In genomic region chr12:10101042-10101579, GRCh38 we compare ENCODE assay signal across 13 cellular contexts. TPM values are rescaled to one million over a fixed set of nuclear protein-coding genes. Genes with fewer than 3 reads are reported as not detected.
DNase-seq lines count a peak whose midpoint lies in the region; ATAC-seq, FAIRE-seq and TF ChIP-seq lines count a peak whose summit lies in the region.
"Had no signal": no experiment of that assay in that cellular context is flagged by ENCODE, and none has a peak within 500 bp of the region (broad histone marks: within the 10 kb centered on the region; RNA-seq: fewer than 3 reads in every experiment).

No MANE protein-coding gene starts in this region.

- H3K9me3 ChIP-seq in RWPE2 (ENCODE audit: severe bottlenecking) (no peaks in the 10 kb centered on the region), ovary (no peaks in the 10 kb centered on the region), small intestine (ENCODE audit: control insufficient read depth, low read depth) (no peaks in the 10 kb centered on the region)

- H3K9me3 Mint-ChIP-seq in activated naive CD4-positive, alpha-beta T cell treated with anti-CD3 and anti-CD28 coated beads, Interleukin-2, amount 10 ng/mL, durations not matched to agents 7 days and 5 days: peaks cover 4% of the 10 kb centered on the region

- ATAC-seq in RWPE2 (ENCODE audit: low read depth) (peak; percentile 21; the same call in 1 of the 3 replicates), HG03108 (IDR thresholded peaks at IDR 0.05; ENCODE audit: unreplicated experiment) (no peak)

- FAIRE-seq in small intestine (lab: Jason Lieb, UNC): no peak

- H3K27me3 ChIP-seq in RWPE2 (ENCODE audit: insufficient read depth, poor library complexity, severe bottlenecking): no peaks in the 10 kb centered on the region
- no peaks in the 10 kb centered on the region for H3K27me3 ChIP-seq in ovary
- H3K27me3 ChIP-seq in small intestine (ENCODE audit: control insufficient read depth in 2 of 2, insufficient read depth in 2 of 2, low read length in 2 of 2): no peaks in the 10 kb centered on the region

- CTCF ChIA-PET in activated naive CD4-positive, alpha-beta T cell treated with anti-CD3 and anti-CD28 coated beads, Interleukin-2, amount 10 ng/mL, durations not matched to agents 7 days and 5 days (lab: Charles Lee): interaction anchor here (1.0 kb wide), 1 partner anchor 17 kb away, joined by 3 read pairs; no protein-coding TSS in a partner anchor

- H3K36me3 ChIP-seq in RWPE2 (ENCODE audit: low read depth): no peaks in the 10 kb centered on the region
- no peaks in the 10 kb centered on the region for H3K36me3 ChIP-seq in ovary
- no peaks in the 10 kb centered on the region for H3K36me3 ChIP-seq in small intestine (ENCODE audit: control insufficient read depth in 2 of 2, insufficient read depth in 2 of 2, low read length in 2 of 2)

- no peak overlapping the region for H3K4me3 Mint-ChIP-seq in activated naive CD4-positive, alpha-beta T cell treated with anti-CD3 and anti-CD28 coated beads, Interleukin-2, amount 10 ng/mL, durations not matched to agents 7 days and 5 days
- H3K4me3 Mint-ChIP-seq: activated naive CD8-positive, alpha-beta T cell treated with anti-CD3 and anti-CD28 coated beads, Interleukin-2, amount 10 ng/mL, durations not matched to agents 7 days and 5 days had no signal

- H3K4me3 ChIP-seq in RWPE2 (ENCODE audit: severe bottlenecking) (no peak overlapping the region), fibroblast of the aortic adventitia (ENCODE audit: low read depth, low read length) (no peak overlapping the region), ovary (no peak overlapping the region), small intestine (ENCODE audit: low read depth in 1 of 2, low read length in 2 of 2) (no peak overlapping the region)

- intact Hi-C loops in ovary (cut with DNase I): no loop called here

- TF ChIP-seq CTCF in C4-2B (conservative IDR thresholded peaks at IDR 0.05) (no peak), RWPE2 (IDR thresholded peaks at IDR 0.05; ENCODE audit: poor library complexity, severe bottlenecking) (no peak), fibroblast of the aortic adventitia (IDR thresholded peaks at IDR 0.05; ENCODE audit: insufficient read depth, low read length) (no peak), ovary (IDR thresholded peaks at IDR 0.05) (no peak)

- H3K36me3 Mint-ChIP-seq in activated naive CD4-positive, alpha-beta T cell treated with anti-CD3 and anti-CD28 coated beads, Interleukin-2, amount 10 ng/mL, durations not matched to agents 7 days and 5 days: no peaks in the 10 kb centered on the region

- no peak for DNase-seq in RWPE2 (ENCODE audit: low spot score)
- DNase-seq in fibroblast of the aortic adventitia (ENCODE audit: low read depth): peak; percentile 29
- DNase-seq in ovary: peak in 3 of 5 donors; percentile 30 to 48 (median 36)
- no peak for DNase-seq in activated gamma-delta T cell (lab: John Stamatoyannopoulos, UW)
- no peak for DNase-seq in small intestine
- no peak for DNase-seq in activated naive CD4-positive, alpha-beta T cell treated with anti-CD3 and anti-CD28 coated beads, Interleukin-2, amount 10 ng/mL, durations not matched to agents 7 days and 5 days
- DNase-seq: activated CD4-positive, alpha-beta T cell treated with anti-CD3 and anti-CD28 coated beads for 4 hours; activated naive CD8-positive, alpha-beta T cell treated with anti-CD3 and anti-CD28 coated beads, Interleukin-2, amount 10 ng/mL, durations not matched to agents 7 days and 5 days; erythroblast; H7; NCI-H1436 had no signal

- WGBS in ovary, 3 donors: 5 to 9% (median 8%) methylated on average over 5 of the region's 5 CpGs
- WGBS in small intestine, 3 donors: 43 to 55% (median 49%) methylated on average over 5 of the region's 5 CpGs

- H3K4me1 Mint-ChIP-seq in activated naive CD4-positive, alpha-beta T cell treated with anti-CD3 and anti-CD28 coated beads, Interleukin-2, amount 10 ng/mL, durations not matched to agents 7 days and 5 days: no peaks in the 10 kb centered on the region

- H3K27ac Mint-ChIP-seq in activated naive CD4-positive, alpha-beta T cell treated with anti-CD3 and anti-CD28 coated beads, Interleukin-2, amount 10 ng/mL, durations not matched to agents 7 days and 5 days: no peak overlapping the region
- H3K27ac Mint-ChIP-seq: activated naive CD8-positive, alpha-beta T cell treated with anti-CD3 and anti-CD28 coated beads, Interleukin-2, amount 10 ng/mL, durations not matched to agents 7 days and 5 days had no signal

- TF ChIP-seq EP300 in ovary (IDR thresholded peaks at IDR 0.05): no peak

- no peak for TF ChIP-seq POLR2A in ovary (IDR thresholded peaks at IDR 0.05)

- H3K27ac ChIP-seq in C4-2B: peak overlapping the region; percentile 34
- H3K27ac ChIP-seq in RWPE2 (ENCODE audit: poor library complexity, severe bottlenecking): no peak overlapping the region
- H3K27ac ChIP-seq in ovary: no peak overlapping the region
- peak overlapping the region in 1 of 2 donors; percentile 31 for H3K27ac ChIP-seq in small intestine (ENCODE audit: low read depth in 1 of 2, low read length in 1 of 2)

- no peaks in the 10 kb centered on the region for H3K4me1 ChIP-seq in RWPE2 (ENCODE audit: insufficient read depth, poor library complexity, severe bottlenecking)
- peaks cover 1% of the 10 kb centered on the region for H3K4me1 ChIP-seq in ovary (ENCODE audit: insufficient read depth)
- no peaks in the 10 kb centered on the region for H3K4me1 ChIP-seq in small intestine (ENCODE audit: control insufficient read depth in 2 of 2, insufficient read depth in 1 of 2, low read depth in 1 of 2, low read length in 1 of 2)

- H3K27me3 Mint-ChIP-seq in activated naive CD4-positive, alpha-beta T cell treated with anti-CD3 and anti-CD28 coated beads, Interleukin-2, amount 10 ng/mL, durations not matched to agents 7 days and 5 days: peaks cover 20% of the 10 kb centered on the region

RNA-seq across cellular contexts. Expression of gene CLEC1A, which starts 2.3 kb away (rescaled TPM):
- total RNA-seq in fibroblast of the aortic adventitia (ENCODE audit: low replicate concordance) (0.16 TPM in 1 of 2 replicates, not detected in the other), ovary (10 to 100 TPM in 1 of 7 donors, 1 to 10 TPM in 6; 1.5 to 11.5 (median 4.1) TPM)
- polyA plus RNA-seq in ovary (10 to 100 TPM in 1 of 2 donors, 1 to 10 TPM in 1; 4.8 to 13.8 TPM), small intestine (1 to 10 TPM in 1 of 3 donors, not detected in 2; 4.9 TPM)
- total RNA-seq: activated naive CD8-positive, alpha-beta T cell treated with anti-CD3 and anti-CD28 coated beads, Interleukin-2, amount 10 ng/mL, durations not matched to agents 7 days and 5 days; H7 had no signal

RNA-seq across cellular contexts. Expression of gene CLEC7A, which starts 28.9 kb away (rescaled TPM):
- not detected in 2 replicates for total RNA-seq in fibroblast of the aortic adventitia (ENCODE audit: low replicate concordance)
- total RNA-seq in ovary: 10 to 100 TPM in 1 of 7 donors, 1 to 10 TPM in 6; 2.9 to 12.7 (median 3.7) TPM
- 1 to 10 TPM; 1.9 to 3.4 TPM for polyA plus RNA-seq in ovary
- polyA plus RNA-seq in small intestine: 1 to 10 TPM in 2 of 3 donors, under 1 TPM in 1; 0.45 to 5.9 (median 4.5) TPM

Comparison
In these comparisons a context has a peak if more than half of its experiments do, and no peak if none do; other contexts are left out.
1. DNase-seq: peak in fibroblast of the aortic adventitia (single experiment) and ovary (3 of 5); none in RWPE2 (single experiment), activated gamma-delta T cell (single experiment), small intestine (single experiment) and activated naive CD4-positive, alpha-beta T cell treated with anti-CD3 and anti-CD28 coated beads, Interleukin-2, amount 10 ng/mL, durations not matched to agents 7 days and 5 days (single experiment).